8 cellular contexts compared by ENCODE assay signal in the genomic region with DNA sequence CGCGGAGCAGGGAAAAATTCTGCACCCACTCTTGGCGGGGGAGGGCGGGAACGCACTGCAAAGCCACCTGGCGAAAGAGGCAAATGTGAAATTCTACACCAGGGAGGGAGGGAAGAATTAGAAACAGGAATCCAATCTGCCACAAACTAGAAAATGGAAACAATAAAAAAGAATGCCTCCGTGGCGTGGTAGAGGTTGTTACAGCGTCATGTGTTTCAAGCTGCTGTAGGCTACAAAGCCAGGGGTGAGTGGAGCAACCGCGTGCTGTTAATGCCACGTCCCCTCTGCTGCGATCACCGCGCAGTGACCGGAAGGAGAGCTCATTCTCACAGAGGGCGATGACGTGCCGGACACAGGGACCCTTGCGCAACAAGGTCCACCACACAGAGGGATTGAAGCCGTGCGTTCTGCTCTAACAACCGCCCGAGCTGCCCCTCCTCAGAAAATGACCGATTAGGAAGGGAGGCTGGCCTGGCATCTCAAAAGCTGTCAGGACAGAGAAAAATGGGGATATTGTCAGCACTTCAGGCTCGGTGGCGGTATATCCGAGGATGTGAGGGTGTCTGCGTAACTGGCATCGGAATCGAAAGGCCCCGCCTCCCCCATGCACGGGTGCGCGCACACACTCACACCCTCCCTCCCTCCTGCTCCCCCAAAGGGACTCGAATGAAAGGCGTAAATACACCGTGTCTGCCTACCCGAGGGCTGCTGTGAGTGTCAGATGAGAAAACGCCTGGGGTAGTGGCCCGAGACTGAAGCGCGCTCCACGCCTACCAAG.
A peak's percentile ranks its signal among the peaks of the same experiment; 100 is the strongest.
DNase-seq lines count a peak whose midpoint lies in the region; ATAC-seq, FAIRE-seq and TF ChIP-seq lines count a peak whose summit lies in the region.

No MANE protein-coding gene starts in this region.

- peak overlapping the region; percentile 30 for H3K9ac ChIP-seq in endothelial cell of umbilical vein (replicated peaks; ENCODE audit: extremely low read depth, insufficient read depth, low read length)

- DNase-seq in Calu3 (peak; percentile 47), NCI-H2171 treated with DMSO at 0.1 percent for 48 hours (lab: John Stamatoyannopoulos, UW) (peak; percentile 94), activated T-cell treated with anti-CD3 and anti-CD28 coated beads for 4 hours (peak; percentile 66), endothelial cell of umbilical vein (ENCODE audit: low read depth, low spot score) (peak; percentile 44), midbrain (lab: John Stamatoyannopoulos, UW) (peak; percentile 62)
- peak; percentile 49 to 63 for DNase-seq in stimulated activated CD8-positive, alpha-beta memory T cell treated with anti-CD3 and anti-CD28 coated beads, Interleukin-15, amount 100 ng/mL, for 4 hours (ENCODE audit: low read depth in 2 of 2)

- no peak for TF ChIP-seq POLR2A in endothelial cell of umbilical vein (IDR thresholded peaks at IDR 0.05; ENCODE audit: low read depth, low read length)

- H3K4me1 ChIP-seq in endothelial cell of umbilical vein (ENCODE audit: control insufficient read depth, extremely low read depth, insufficient read depth, low read length) = peaks cover 4% of the 10 kb centered on the region

- CTCF ChIA-PET in Calu3 (lab: Charles Lee) = no interaction called here
- CTCF ChIA-PET in endothelial cell of umbilical vein (lab: Charles Lee) = interaction anchor here (0.7 to 2.1 kb wide), 6 partner anchors 29 to 132 kb away, joined by 3 to 9 read pairs (median 4); partner anchors contain the start of gene TNRC6C

- peak overlapping the region; percentile 74 for H2AFZ ChIP-seq in endothelial cell of umbilical vein (ENCODE audit: low read depth, low read length)

- BruUV-seq in Calu3 (replicated peaks; lab: Mats Ljungman, UMichigan) (no TSS peak), endothelial cell of umbilical vein (replicated peaks; lab: Mats Ljungman, UMichigan) (no TSS peak)

- dilution Hi-C loops in endothelial cell of umbilical vein (cut with MboI; ENCODE audit: extremely low pct_ligation_motif_present, low sequenced_read_pairs) = no loop called here

- TF ChIP-seq CTCF in Calu3 (IDR thresholded peaks at IDR 0.05; ENCODE audit: unreplicated experiment) = no peak
- no peak for TF ChIP-seq CTCF in endothelial cell of umbilical vein (IDR thresholded peaks at IDR 0.05; ENCODE audit: extremely low read depth in 1 of 2, insufficient read depth in 1 of 2, low read depth in 1 of 2, low read length in 2 of 2)

- FAIRE-seq in endothelial cell of umbilical vein (lab: Jason Lieb, UNC) = peak; percentile 76

- H3K36me3 ChIP-seq in endothelial cell of umbilical vein (ENCODE audit: control insufficient read depth in 2 of 2, extremely low read depth in 1 of 2, insufficient read depth in 2 of 2, low read length in 2 of 2) = no peaks in the 10 kb centered on the region

- intact Hi-C loops in Calu3 (cut with micrococcal nuclease; ENCODE audit: unreplicated experiment) = loop anchor here (5.0 kb wide), 1 partner anchor 45 kb away; no protein-coding TSS in a partner anchor
- intact Hi-C loops in endothelial cell of umbilical vein (cut with micrococcal nuclease) = no loop called here

- peak overlapping the region; percentile 64 for H3K27ac Mint-ChIP-seq in Calu3 (ENCODE audit: unreplicated experiment)

- H3K27me3 Mint-ChIP-seq in Calu3 (ENCODE audit: unreplicated experiment) = peaks cover 96% of the 10 kb centered on the region

- peak overlapping the region; percentile 57 for H3K4me2 ChIP-seq in endothelial cell of umbilical vein (ENCODE audit: insufficient read depth, low read length)

- H3K27ac ChIP-seq in endothelial cell of umbilical vein (ENCODE audit: insufficient read depth, low read depth, low read length) = no peak overlapping the region

- no peaks in the 10 kb centered on the region for H3K9me1 ChIP-seq in endothelial cell of umbilical vein (replicated peaks; ENCODE audit: control insufficient read depth, extremely low read depth, insufficient read depth, low read length)

- no peaks in the 10 kb centered on the region for H3K9me3 ChIP-seq in endothelial cell of umbilical vein (replicated peaks; ENCODE audit: control insufficient read depth, insufficient read depth, low read length)

- H3K4me1 Mint-ChIP-seq in Calu3 (ENCODE audit: low read depth, unreplicated experiment) = peaks cover 23% of the 10 kb centered on the region

- POLR2A ChIA-PET in endothelial cell of umbilical vein (lab: Charles Lee) = interaction anchor here (0.6 to 0.7 kb wide), 2 partner anchors 20 to 71 kb away, joined by 3 read pairs; partner anchors contain the start of gene TNRC6C

- ATAC-seq in HG03442 (IDR thresholded peaks at IDR 0.05; ENCODE audit: unreplicated experiment) (no peak), GM21526 (IDR thresholded peaks at IDR 0.05; ENCODE audit: low FRiP score, unreplicated experiment) (no peak)

- no peaks in the 10 kb centered on the region for H4K20me1 ChIP-seq in endothelial cell of umbilical vein (replicated peaks; ENCODE audit: control insufficient read depth, extremely low read depth, insufficient read depth, low read length)

- no peaks in the 10 kb centered on the region for H3K79me2 ChIP-seq in endothelial cell of umbilical vein (ENCODE audit: control insufficient read depth, insufficient read depth, low read length)

- H3K27me3 ChIP-seq in endothelial cell of umbilical vein (ENCODE audit: control insufficient read depth in 2 of 2, insufficient read depth in 2 of 2, low read length in 2 of 2) = peaks cover 10 to 16% of the 10 kb centered on the region in 2 experiments

- H3K4me3 Mint-ChIP-seq in Calu3 (ENCODE audit: low read depth, unreplicated experiment) = peak overlapping the region; percentile 75

- peaks cover 4% of the 10 kb centered on the region for H3K36me3 Mint-ChIP-seq in Calu3 (ENCODE audit: insufficient read depth, unreplicated experiment)

- no peaks in the 10 kb centered on the region for H3K9me3 Mint-ChIP-seq in Calu3 (ENCODE audit: low read depth, unreplicated experiment)

- H3K4me3 ChIP-seq in endothelial cell of umbilical vein (replicated peaks in 1 of 3; ENCODE audit: insufficient read depth in 1 of 3, low read depth in 1 of 3, low read length in 3 of 3) = peak overlapping the region; percentile 31 to 43 (median 33)

TF ChIP-seq in endothelial cell of umbilical vein, 7 proteins besides CTCF, POLR2A, EP300 and RAD21:
- TF ChIP-seq EZH2 (IDR thresholded peaks at IDR 0.05; ENCODE audit: borderline replicate concordance, low read depth, low read length, severe bottlenecking) (no peak), MYC (IDR thresholded peaks at IDR 0.05; ENCODE audit: low read depth, low read length) (no peak), POLR2AphosphoS5 (IDR thresholded peaks at IDR 0.05; ENCODE audit: insufficient read depth, low read depth, low read length) (no peak), JUN (IDR thresholded peaks at IDR 0.05; ENCODE audit: borderline replicate concordance, insufficient read depth, insufficient read length, low read depth) (no peak), FOS (IDR thresholded peaks at IDR 0.05; ENCODE audit: borderline replicate concordance, insufficient read depth, low read length) (no peak), GATA2 (IDR thresholded peaks at IDR 0.05; ENCODE audit: insufficient read depth, insufficient read length, low read depth, low read length) (no peak)
- TF ChIP-seq, protein P1, sequence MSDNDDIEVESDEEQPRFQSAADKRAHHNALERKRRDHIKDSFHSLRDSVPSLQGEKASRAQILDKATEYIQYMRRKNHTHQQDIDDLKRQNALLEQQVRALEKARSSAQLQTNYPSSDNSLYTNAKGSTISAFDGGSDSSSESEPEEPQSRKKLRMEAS (IDR thresholded peaks at IDR 0.05; ENCODE audit: insufficient read depth, insufficient read length) = no peak

Comparison
In these comparisons a context has a peak if more than half of its experiments do, and no peak if none do; other contexts are left out.
1. DNase-seq: peak in every context shown above with its lines; median percentile 94 in NCI-H2171 treated with DMSO at 0.1 percent for 48 hours; 66 in activated T-cell treated with anti-CD3 and anti-CD28 coated beads for 4 hours; 62 in midbrain; 56 in stimulated activated CD8-positive, alpha-beta memory T cell treated with anti-CD3 and anti-CD28 coated beads, Interleukin-15, amount 100 ng/mL, for 4 hours; 47 in Calu3; 44 in endothelial cell of umbilical vein.